ENCODE assay signal across 8 cellular contexts in genomic region chr1:111227875-111228747, GRCh38. TPM values are rescaled to one million over a fixed set of nuclear protein-coding genes. Genes with fewer than 3 reads are reported as not detected.
DNase-seq lines count a peak whose midpoint lies in the region; ATAC-seq and TF ChIP-seq lines count a peak whose summit lies in the region.

No MANE protein-coding gene starts in this region.

- TF ChIP-seq CTCF in CD4-positive, alpha-beta T cell (IDR thresholded peaks at IDR 0.05): no peak
- TF ChIP-seq CTCF in osteoblast (IDR thresholded peaks at IDR 0.05; ENCODE audit: extremely low read depth, low read depth, low read length): no peak
- TF ChIP-seq CTCF in Peyer's patch (IDR thresholded peaks at IDR 0.05): no peak

- H3K4me3 ChIP-seq in osteoblast (ENCODE audit: insufficient read depth, low read length) (no peak overlapping the region), Peyer's patch (no peak overlapping the region)

- intact Hi-C loops in CD4-positive, alpha-beta T cell (cut with DNase I, micrococcal nuclease): loop anchor here (5.0 to 10.0 kb wide), 3 partner anchors 119 to 437 kb away; partner anchors contain the start of gene CD53 (in 1 of the 2)

- no peaks in the 10 kb centered on the region for H3K27me3 Mint-ChIP-seq in CD4-positive, alpha-beta T cell

- peak overlapping the region; percentile 73 for H3K4me3 Mint-ChIP-seq in CD4-positive, alpha-beta T cell

- peaks cover 17% of the 10 kb centered on the region for H3K36me3 Mint-ChIP-seq in CD4-positive, alpha-beta T cell (ENCODE audit: low read depth)

- H3K79me2 ChIP-seq in osteoblast (ENCODE audit: insufficient read depth, low read length): no peaks in the 10 kb centered on the region

- H3K27ac ChIP-seq in CD4-positive, alpha-beta T cell (ENCODE audit: low read depth, low read length): peak overlapping the region; percentile 73
- peak overlapping the region; percentile 59 for H3K27ac ChIP-seq in osteoblast (ENCODE audit: low read depth, low read length)
- peak overlapping the region in 1 of 4 donors; percentile 61 for H3K27ac ChIP-seq in Peyer's patch

- H3K36me3 ChIP-seq in osteoblast (ENCODE audit: insufficient read depth, low read length) (no peaks in the 10 kb centered on the region), Peyer's patch (no peaks in the 10 kb centered on the region)

- CTCF ChIA-PET in CD4-positive, alpha-beta T cell (lab: Charles Lee): interaction anchor here (0.9 to 1.1 kb wide), 2 partner anchors 118 to 541 kb away, joined by 3 read pairs; no protein-coding TSS in a partner anchor

- H3K9me3 ChIP-seq in CD4-positive, alpha-beta T cell (ENCODE audit: control insufficient read depth, low read length): no peaks in the 10 kb centered on the region
- no peaks in the 10 kb centered on the region for H3K9me3 ChIP-seq in osteoblast (ENCODE audit: low read depth, low read length)
- H3K9me3 ChIP-seq in Peyer's patch: no peaks in the 10 kb centered on the region

- H3K4me1 Mint-ChIP-seq in CD4-positive, alpha-beta T cell (ENCODE audit: low read depth): peaks cover 90% of the 10 kb centered on the region

- H3K4me2 ChIP-seq in osteoblast (ENCODE audit: insufficient read depth, low read length): peak overlapping the region; percentile 60

- no peak for ATAC-seq in CD4-positive, alpha-beta T cell (ENCODE audit: poor library complexity)
- peak; percentile 91 for ATAC-seq in esophagus mucosa
- no peak for ATAC-seq in left lobe of liver
- no peak for ATAC-seq in HG03378 (IDR thresholded peaks at IDR 0.05; ENCODE audit: unreplicated experiment)
- ATAC-seq in HG02588 (IDR thresholded peaks at IDR 0.05; ENCODE audit: unreplicated experiment): no peak

- no peak for DNase-seq in CD4-positive, alpha-beta T cell
- DNase-seq in RPMI7951 (ENCODE audit: low read depth) (peak; percentile 92), osteoblast (ENCODE audit: insufficient read length, low spot score, missing footprints) (peak; percentile 99), left lobe of liver (ENCODE audit: low spot score) (no peak), Peyer's patch (no peak)

- no peaks in the 10 kb centered on the region for H4K20me1 ChIP-seq in osteoblast (ENCODE audit: insufficient read depth, low read length)

- H3K27ac Mint-ChIP-seq in CD4-positive, alpha-beta T cell: peak overlapping the region; percentile 92

- H3K9me3 Mint-ChIP-seq in CD4-positive, alpha-beta T cell: no peaks in the 10 kb centered on the region

- TF ChIP-seq POLR2A in Peyer's patch (IDR thresholded peaks at IDR 0.05): no peak

- no peak overlapping the region for H2AFZ ChIP-seq in osteoblast (ENCODE audit: low read length)

- POLR2A ChIA-PET in CD4-positive, alpha-beta T cell (lab: Charles Lee): interaction anchor here (0.6 to 22.0 kb wide), 7 partner anchors 9 to 238 kb away, joined by 3 to 756 read pairs (median 6); partner anchors contain the start of gene DENND2D

- no peaks in the 10 kb centered on the region for H3K27me3 ChIP-seq in CD4-positive, alpha-beta T cell (ENCODE audit: control insufficient read depth, insufficient read depth, low read length)
- no peaks in the 10 kb centered on the region for H3K27me3 ChIP-seq in osteoblast (ENCODE audit: insufficient read depth, low read length)
- H3K27me3 ChIP-seq in Peyer's patch: no peaks in the 10 kb centered on the region

- H3K4me1 ChIP-seq in osteoblast (ENCODE audit: insufficient read depth, low read length) (peaks cover 23% of the 10 kb centered on the region), Peyer's patch (peaks cover 0 to 2% (median under 1%) of the 10 kb centered on the region in 4 donors)

RNA-seq across cellular contexts. Expression of gene CHI3L2, which starts 0.6 kb away (rescaled TPM):
- 10 to 100 TPM; 13.9 to 15.7 TPM for total RNA-seq in CD4-positive, alpha-beta T cell
- total RNA-seq in RPMI7951 (2014; rRNA removed; shearing (Covaris generic)): 2.6 and 5.5 TPM in 2 replicates
- total RNA-seq in esophagus mucosa (7.7 TPM), osteoblast (2.4 and 2.9 TPM in 2 replicates), left lobe of liver (0.23 TPM), Peyer's patch (10 to 100 TPM in 1 of 4 donors, 1 to 10 TPM in 1, under 1 TPM in 1, not detected in 1; 0.67 to 14.0 (median 3.3) TPM)

RNA-seq across cellular contexts. Expression of gene DENND2D, which starts 27.7 kb away (rescaled TPM):
- total RNA-seq in CD4-positive, alpha-beta T cell: 10 to 100 TPM; 60.7 to 62.0 TPM
- total RNA-seq in RPMI7951 (2014; rRNA removed; shearing (Covaris generic)): not detected in 2 replicates
- 47.5 TPM for total RNA-seq in esophagus mucosa
- 4.7 and 5.0 TPM in 2 replicates for total RNA-seq in osteoblast
- total RNA-seq in left lobe of liver: 14.9 TPM
- 100 to 1,000 TPM in 1 of 4 donors, 10 to 100 TPM in 3; 71.3 to 220 (median 86.5) TPM for total RNA-seq in Peyer's patch

Comparison
In these comparisons a context has a peak if more than half of its experiments do, and no peak if none do; other contexts are left out.
1. DNase-seq: peak in RPMI7951 (single experiment) and osteoblast (single experiment); none in CD4-positive, alpha-beta T cell (0 of 10), left lobe of liver (single experiment) and Peyer's patch (0 of 3).